Comparison of ENCODE assay signal across 15 cellular contexts in genomic region chr3:101900316-101900715, GRCh38. TPM values are rescaled to one million over a fixed set of nuclear protein-coding genes. Genes with fewer than 3 reads are reported as not detected.
DNase-seq lines count a peak whose midpoint lies in the region; ATAC-seq, FAIRE-seq and TF ChIP-seq lines count a peak whose summit lies in the region.
"Had no signal": no experiment of that assay in that cellular context is flagged by ENCODE, and none has a peak within 500 bp of the region (broad histone marks: within the 10 kb centered on the region; RNA-seq: fewer than 3 reads in every experiment).

No MANE protein-coding gene starts in this region.

- no peak overlapping the region for H3K4me3 Mint-ChIP-seq in activated CD4-positive, alpha-beta T cell treated with anti-CD3 and anti-CD28 coated beads for 36 hours

- POLR2A ChIA-PET in SK-N-SH (lab: Yijun Ruan, JAX): no interaction called here
- POLR2A ChIA-PET in activated CD4-positive, alpha-beta T cell treated with anti-CD3 and anti-CD28 coated beads for 36 hours (lab: Charles Lee): no interaction called here

- H3K9me2 ChIP-seq in hepatocyte (replicated peaks; ENCODE audit: insufficient read depth) (no peaks in the 10 kb centered on the region), MM.1S (replicated peaks; ENCODE audit: insufficient read depth, low read length) (no peaks in the 10 kb centered on the region), SK-N-SH (no peaks in the 10 kb centered on the region)

- no peaks in the 10 kb centered on the region for H4K20me1 ChIP-seq in OCI-LY3 (ENCODE audit: insufficient read depth, low read length)
- H4K20me1 ChIP-seq in hepatocyte (ENCODE audit: insufficient read depth, poor library complexity, severe bottlenecking): no peaks in the 10 kb centered on the region
- no peaks in the 10 kb centered on the region for H4K20me1 ChIP-seq in MM.1S (ENCODE audit: insufficient read depth, low read length)
- H4K20me1 ChIP-seq in SK-N-SH (ENCODE audit: insufficient read depth): no peaks in the 10 kb centered on the region

- H3K27ac Mint-ChIP-seq in activated CD4-positive, alpha-beta T cell treated with anti-CD3 and anti-CD28 coated beads for 36 hours: no peak overlapping the region

- peak overlapping the region; percentile 93 for H3K27ac ChIP-seq in OCI-LY3 (ENCODE audit: low read length)
- peak overlapping the region; percentile 22 for H3K27ac ChIP-seq in hepatocyte
- H3K27ac ChIP-seq in MM.1S (ENCODE audit: low read length): no peak overlapping the region
- H3K27ac ChIP-seq in SK-N-SH (ENCODE audit: low read depth in 2 of 2, low read length in 1 of 2): no peak overlapping the region
- H3K27ac ChIP-seq in mesendoderm (ENCODE audit: low read depth, low read length): no peak overlapping the region
- H3K27ac ChIP-seq: KMS-11 had no signal

- H2AFZ ChIP-seq in OCI-LY3 (ENCODE audit: low read depth, low read length) (no peak overlapping the region), hepatocyte (no peak overlapping the region), MM.1S (ENCODE audit: low read length) (no peak overlapping the region), SK-N-SH (ENCODE audit: low read depth) (no peak overlapping the region)

- peaks cover 13% of the 10 kb centered on the region for H3K4me1 Mint-ChIP-seq in activated CD4-positive, alpha-beta T cell treated with anti-CD3 and anti-CD28 coated beads for 36 hours

- WGBS in hepatocyte (ENCODE audit: low lambda C conversion rate, missing lambda C conversion rate): 75% methylated on average over 1 of the region's 1 CpG
- WGBS in SK-N-SH (ENCODE audit: low lambda C conversion rate): 81% methylated on average over 1 of the region's 1 CpG
- no CpG with 5 or more reads among the region's 1 CpG for WGBS in mesendoderm (ENCODE audit: extremely low coverage, insufficient coverage, low lambda C conversion rate)

- H3K79me2 ChIP-seq in OCI-LY3 (ENCODE audit: low read length) (no peaks in the 10 kb centered on the region), hepatocyte (no peaks in the 10 kb centered on the region), MM.1S (ENCODE audit: low read length) (no peaks in the 10 kb centered on the region), SK-N-SH (ENCODE audit: insufficient read depth) (no peaks in the 10 kb centered on the region), mesendoderm (ENCODE audit: control insufficient read depth, insufficient read depth, low read length) (no peaks in the 10 kb centered on the region)

- H3K27me3 ChIP-seq in OCI-LY3 (ENCODE audit: low read depth, low read length): no peaks in the 10 kb centered on the region
- no peaks in the 10 kb centered on the region for H3K27me3 ChIP-seq in hepatocyte
- no peaks in the 10 kb centered on the region for H3K27me3 ChIP-seq in MM.1S (replicated peaks; ENCODE audit: insufficient read depth, low read length)
- no peaks in the 10 kb centered on the region for H3K27me3 ChIP-seq in SK-N-SH (ENCODE audit: insufficient read depth)
- H3K27me3 ChIP-seq in mesendoderm (ENCODE audit: insufficient read depth, low read length, poor library complexity): no peaks in the 10 kb centered on the region

- H3K9me3 ChIP-seq in OCI-LY3 (ENCODE audit: insufficient read depth, low read length) (peaks cover 12% of the 10 kb centered on the region; the same call in 1 of the 2 replicates), hepatocyte (ENCODE audit: low read depth) (no peaks in the 10 kb centered on the region), MM.1S (replicated peaks; ENCODE audit: insufficient read depth, low read length) (no peaks in the 10 kb centered on the region), SK-N-SH (no peaks in the 10 kb centered on the region)

- no peak overlapping the region for H2BK5ac ChIP-seq in mesendoderm (ENCODE audit: low read length)

- DNase-seq in GM18507 (ENCODE audit: extremely low spot score, insufficient read length, low read depth) (no peak), hepatocyte (ENCODE audit: low spot score) (no peak), MM.1S (no peak), SK-N-SH (no peak), mesendoderm (no peak)
- no peak for DNase-seq in activated CD4-positive, alpha-beta T cell treated with anti-CD3 and anti-CD28 coated beads for 36 hours
- DNase-seq: C1 segment of cervical spinal cord, DMS153, NCI-H187 treated with DMSO at 0.1 percent for 48 hours, NCI-H2171, NCI-H774, SIG-M5 had no signal

- H3K36me3 Mint-ChIP-seq in activated CD4-positive, alpha-beta T cell treated with anti-CD3 and anti-CD28 coated beads for 36 hours (ENCODE audit: low read depth): no peaks in the 10 kb centered on the region

- TF ChIP-seq CTCF in OCI-LY3 (IDR thresholded peaks at IDR 0.05; ENCODE audit: low read depth, low read length) (no peak), hepatocyte (IDR thresholded peaks at IDR 0.05; ENCODE audit: poor library complexity) (no peak), MM.1S (IDR thresholded peaks at IDR 0.05; ENCODE audit: low read length) (no peak), SK-N-SH (IDR thresholded peaks at IDR 0.05) (no peak)

- H3K27me3 Mint-ChIP-seq in activated CD4-positive, alpha-beta T cell treated with anti-CD3 and anti-CD28 coated beads for 36 hours: no peaks in the 10 kb centered on the region

- TF ChIP-seq EP300 in SK-N-SH (IDR thresholded peaks at IDR 0.05; ENCODE audit: borderline replicate concordance in 1 of 2, low read depth in 1 of 2, low read length in 1 of 2): no peak

- no peak overlapping the region for H3K18ac ChIP-seq in mesendoderm (ENCODE audit: low read length)

- H3K36me3 ChIP-seq in OCI-LY3 (replicated peaks; ENCODE audit: low read depth, low read length): peaks cover 14% of the 10 kb centered on the region
- H3K36me3 ChIP-seq in hepatocyte (replicated peaks; ENCODE audit: insufficient read depth, low read depth): no peaks in the 10 kb centered on the region
- H3K36me3 ChIP-seq in MM.1S (replicated peaks; ENCODE audit: insufficient read depth, low read length): no peaks in the 10 kb centered on the region
- H3K36me3 ChIP-seq in SK-N-SH (replicated peaks in 1 of 2; ENCODE audit: control insufficient read depth in 1 of 2, insufficient read depth in 2 of 2, low read length in 1 of 2): no peaks in the 10 kb centered on the region
- no peaks in the 10 kb centered on the region for H3K36me3 ChIP-seq in mesendoderm (ENCODE audit: control insufficient read depth, insufficient read depth, low read length)

- H3K4me2 ChIP-seq in OCI-LY3 (ENCODE audit: low read length) (0 out of 2 replicates have a peak overlapping the region, but pooled peaks have one; percentile 69), hepatocyte (no peak overlapping the region), MM.1S (ENCODE audit: low read depth, low read length) (no peak overlapping the region), SK-N-SH (no peak overlapping the region), mesendoderm (ENCODE audit: low read length) (no peak overlapping the region)
- H3K4me2 ChIP-seq: KMS-11 had no signal

- H3K79me1 ChIP-seq in mesendoderm (ENCODE audit: low read length): no peaks in the 10 kb centered on the region

- H3K9me3 Mint-ChIP-seq in activated CD4-positive, alpha-beta T cell treated with anti-CD3 and anti-CD28 coated beads for 36 hours (ENCODE audit: low read depth): no peaks in the 10 kb centered on the region

- H2BK15ac ChIP-seq in mesendoderm (replicated peaks; ENCODE audit: low read depth): no peak overlapping the region

- no peak for TF ChIP-seq RAD21 in SK-N-SH (IDR thresholded peaks at IDR 0.05; ENCODE audit: low read length)

- H3K4me3 ChIP-seq in OCI-LY3 (ENCODE audit: low read length): no peak overlapping the region
- no peak overlapping the region for H3K4me3 ChIP-seq in hepatocyte
- H3K4me3 ChIP-seq in MM.1S (ENCODE audit: low read length): no peak overlapping the region
- H3K4me3 ChIP-seq in SK-N-SH (ENCODE audit: low read depth in 2 of 2, low read length in 1 of 2): no peak overlapping the region
- H3K4me3 ChIP-seq in mesendoderm (ENCODE audit: low read length): no peak overlapping the region

- H4K8ac ChIP-seq in mesendoderm (ENCODE audit: low read depth, low read length): no peak overlapping the region

- no peak overlapping the region for H3K23ac ChIP-seq in mesendoderm (ENCODE audit: low read length)

- H3K9ac ChIP-seq in OCI-LY3 (ENCODE audit: low read length) (no peak overlapping the region), MM.1S (ENCODE audit: low read length) (no peak overlapping the region), SK-N-SH (no peak overlapping the region), mesendoderm (ENCODE audit: low read length) (no peak overlapping the region)
- H3K9ac ChIP-seq: KMS-11 had no signal

- H3K4me1 ChIP-seq in OCI-LY3 (ENCODE audit: low read length) (peaks cover 66% of the 10 kb centered on the region), hepatocyte (ENCODE audit: insufficient read depth) (no peaks in the 10 kb centered on the region), MM.1S (ENCODE audit: low read length) (peaks cover 8% of the 10 kb centered on the region), SK-N-SH (ENCODE audit: control insufficient read depth in 1 of 2, insufficient read depth in 2 of 2, low read depth in 1 of 2, low read length in 1 of 2) (peaks cover 0 to 16% of the 10 kb centered on the region in 2 experiments; a peak in 2 of 4 replicates), mesendoderm (ENCODE audit: control insufficient read depth, low read depth, low read length) (no peaks in the 10 kb centered on the region)

- no peak overlapping the region for H3K56ac ChIP-seq in mesendoderm (ENCODE audit: low read length)

- H3K4ac ChIP-seq in mesendoderm (ENCODE audit: low read depth, low read length): no peak overlapping the region

- peak; percentile 21 for FAIRE-seq in GM18507 (lab: Jason Lieb, UNC)
- FAIRE-seq: H54 had no signal

- no peak for ATAC-seq in activated CD4-positive, alpha-beta T cell treated with anti-CD3 and anti-CD28 coated beads for 36 hours

- no peak overlapping the region for H4K5ac ChIP-seq in mesendoderm (ENCODE audit: low read length)

- H2BK120ac ChIP-seq in mesendoderm (ENCODE audit: low read depth, low read length): no peak overlapping the region

- intact Hi-C loops in activated CD4-positive, alpha-beta T cell treated with anti-CD3 and anti-CD28 coated beads for 36 hours (cut with DNase I, micrococcal nuclease): no loop called here

- peaks cover 4% of the 10 kb centered on the region for H3F3A ChIP-seq in MM.1S (ENCODE audit: insufficient read depth, low read length)
- H3F3A ChIP-seq in SK-N-SH (replicated peaks; ENCODE audit: insufficient read depth): peaks cover 25% of the 10 kb centered on the region

- CTCF ChIA-PET in SK-N-SH (lab: Yijun Ruan, JAX): interaction anchor here (0.8 to 1.4 kb wide), 2 partner anchors 11 to 86 kb away, joined by 4 read pairs; no protein-coding TSS in a partner anchor
- CTCF ChIA-PET in activated CD4-positive, alpha-beta T cell treated with anti-CD3 and anti-CD28 coated beads for 36 hours (lab: Charles Lee): interaction anchor here (0.7 to 1.7 kb wide), 6 partner anchors 8 to 337 kb away, joined by 3 to 7 read pairs (median 4); no protein-coding TSS in a partner anchor

- H2AK5ac ChIP-seq in mesendoderm (ENCODE audit: low read length): no peak overlapping the region

RNA-seq across cellular contexts. Expression of gene NFKBIZ, which starts 51.0 kb away (rescaled TPM):
- total RNA-seq in hepatocyte: 164 and 182 TPM in 2 replicates
- polyA plus RNA-seq in hepatocyte (160 and 192 TPM in 2 replicates), SK-N-SH (2012; rRNA removed) (59.9 and 70.9 TPM in 2 replicates)
- 28.0 and 28.4 TPM in 2 replicates for polyA plus RNA-seq in SK-N-SH (2012; cell fraction: cytosol; rRNA removed)
- polyA plus RNA-seq in SK-N-SH (2012; cell fraction: nucleus; rRNA removed): 221 and 343 TPM in 2 replicates
- 10 to 100 TPM; 47.8 to 56.7 TPM for total RNA-seq in activated CD4-positive, alpha-beta T cell treated with anti-CD3 and anti-CD28 coated beads for 36 hours
- polyA plus RNA-seq in mesendoderm (2013, experiment 1 of 2): 4.8 TPM
- polyA plus RNA-seq in mesendoderm (2013, experiment 2 of 2): 5.4 TPM

Comparison
In these comparisons a context has a peak if more than half of its experiments do, and no peak if none do; other contexts are left out.
1. H3K27ac ChIP-seq: peak in OCI-LY3 (single experiment) and hepatocyte (single experiment); none in MM.1S (single experiment), SK-N-SH (0 of 2) and mesendoderm (single experiment).